Comparison of ENCODE assay signal across 13 cellular contexts in the genomic region with DNA sequence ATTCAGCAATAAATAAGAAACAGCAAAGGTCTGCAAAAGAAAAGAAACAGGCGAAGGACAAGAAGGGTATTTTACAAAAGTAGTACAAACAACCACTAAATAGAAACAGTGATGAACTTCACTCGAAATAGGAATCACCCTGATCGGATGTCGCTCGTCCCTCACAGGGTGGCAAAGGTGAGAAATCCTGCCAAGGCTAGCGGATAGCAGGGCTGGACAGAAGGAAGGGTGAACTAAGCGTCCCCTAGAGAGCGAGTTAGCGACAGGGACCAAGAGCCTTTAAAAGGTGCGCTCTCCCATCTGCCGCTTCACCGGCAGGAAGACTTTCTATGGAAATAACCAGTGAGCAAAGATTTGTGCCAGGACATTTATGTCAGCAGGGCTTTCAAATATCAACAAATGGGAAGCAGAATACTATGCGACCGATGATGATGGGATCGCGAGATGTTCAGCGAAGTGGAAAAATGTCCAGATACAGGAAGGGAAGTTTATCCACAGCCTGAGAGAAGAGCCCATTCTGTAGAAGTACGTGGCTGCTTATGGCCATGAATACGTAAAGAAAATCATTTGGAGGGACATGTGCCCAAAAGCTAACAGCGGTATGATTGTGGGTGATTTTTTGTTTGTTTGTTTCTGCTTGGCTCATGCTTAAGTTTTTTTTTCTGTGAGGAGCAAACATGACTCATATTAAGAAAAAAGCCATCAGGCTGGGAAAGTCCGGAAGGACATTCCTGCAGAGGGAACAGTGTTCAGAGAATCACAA. TPM values are rescaled to one million over a fixed set of nuclear protein-coding genes. Genes with fewer than 3 reads are reported as not detected.
DNase-seq lines count a peak whose midpoint lies in the region; ATAC-seq and TF ChIP-seq lines count a peak whose summit lies in the region.
"Had no signal": no experiment of that assay in that cellular context is flagged by ENCODE, and none has a peak within 500 bp of the region (broad histone marks: within the 10 kb centered on the region; RNA-seq: fewer than 3 reads in every experiment).

No MANE protein-coding gene starts in this region.

- TF ChIP-seq CTCF in lung (IDR thresholded peaks at IDR 0.05; ENCODE audit: control extremely low read depth, extremely low read depth) (no peak), sigmoid colon (IDR thresholded peaks at IDR 0.05) (no peak)

- intact Hi-C loops in sigmoid colon (cut with DNase I): no loop called here

- 82 to 89% methylated on average over 21 of the region's 21 CpGs for WGBS in lung, 2 donors
- 83 to 86% methylated on average over 21 of the region's 21 CpGs for WGBS in sigmoid colon, 2 donors

- ATAC-seq in lung (ENCODE audit: insufficient read depth, low FRiP score): peak; percentile 8
- ATAC-seq in GM18909 (IDR thresholded peaks at IDR 0.05; ENCODE audit: poor library complexity, unreplicated experiment): no peak

- H3K27ac ChIP-seq in lung (ENCODE audit: low read depth in 1 of 2, low read length in 1 of 2): no peak overlapping the region
- peak overlapping the region in 1 of 4 donors; percentile 34 for H3K27ac ChIP-seq in sigmoid colon
- H3K27ac ChIP-seq: C4-2B had no signal

- peak; percentile 83 for DNase-seq in A172 (ENCODE audit: low spot score)
- peak; percentile 45 for DNase-seq in HPDE6-E6E7 (ENCODE audit: extremely low spot score)
- peak; percentile 43 for DNase-seq in cerebellum (ENCODE audit: low spot score)
- DNase-seq in lung (ENCODE audit: low spot score): no peak
- no peak for DNase-seq in sigmoid colon
- no peak for DNase-seq in NCI-H2227 (lab: John Stamatoyannopoulos, UW; ENCODE audit: unreplicated experiment)
- no peak for DNase-seq in NCI-H345 treated with DMSO at 0.1 percent for 48 hours (lab: John Stamatoyannopoulos, UW; ENCODE audit: unreplicated experiment)
- DNase-seq: cerebellar nuclear complex, immature natural killer cell, retina had no signal

- H3K4me3 ChIP-seq in lung (no peak overlapping the region), sigmoid colon (no peak overlapping the region)
- H3K4me3 ChIP-seq: HAP-1 had no signal

- peaks cover 5 to 44% of the 10 kb centered on the region in 2 donors for H3K36me3 ChIP-seq in lung (ENCODE audit: control insufficient read depth in 2 of 2, insufficient read depth in 2 of 2, low read length in 2 of 2)
- peaks cover 14 to 96% (median 48%) of the 10 kb centered on the region in 4 donors for H3K36me3 ChIP-seq in sigmoid colon

- H3K9me3 ChIP-seq in lung (ENCODE audit: control insufficient read depth in 2 of 2, insufficient read depth in 1 of 2, low read length in 1 of 2): no peaks in the 10 kb centered on the region
- no peaks in the 10 kb centered on the region for H3K9me3 ChIP-seq in sigmoid colon
- H3K9me3 ChIP-seq: HAP-1 had no signal

- TF ChIP-seq EP300 in sigmoid colon (IDR thresholded peaks at IDR 0.05): no peak

- H3K4me1 ChIP-seq in lung (ENCODE audit: control insufficient read depth in 2 of 2, insufficient read depth in 2 of 2, low read length in 2 of 2): peaks cover 0 to 22% of the 10 kb centered on the region in 2 donors
- peaks cover 0 to 18% (median 13%) of the 10 kb centered on the region in 4 donors for H3K4me1 ChIP-seq in sigmoid colon

- TF ChIP-seq POLR2A in sigmoid colon (IDR thresholded peaks at IDR 0.05): no peak

- no peaks in the 10 kb centered on the region for H3K27me3 ChIP-seq in lung (ENCODE audit: control insufficient read depth, insufficient read depth)
- H3K27me3 ChIP-seq in sigmoid colon: no peaks in the 10 kb centered on the region

RNA-seq across cellular contexts. Expression of gene ELAVL1, which starts 18.9 kb away (rescaled TPM):
- total RNA-seq in A172 (2014; rRNA removed; shearing (Covaris generic)): 69.3 and 79.7 TPM in 2 replicates
- total RNA-seq in cerebellum (20.2 TPM), lung (10 to 100 TPM; 61.0 to 72.8 TPM), sigmoid colon (10 to 100 TPM; 15.8 to 20.3 (median 17.1) TPM)
- polyA plus RNA-seq in lung (10 to 100 TPM; 15.0 to 33.0 TPM), sigmoid colon (10 to 100 TPM; 21.6 to 31.0 (median 22.4) TPM)

RNA-seq across cellular contexts. Expression of gene TIMM44, which starts 43.0 kb away (rescaled TPM):
- 82.0 and 92.0 TPM in 2 replicates for total RNA-seq in A172 (2014; rRNA removed; shearing (Covaris generic))
- total RNA-seq in cerebellum: 36.4 TPM
- total RNA-seq in lung: 10 to 100 TPM; 38.4 to 65.9 TPM
- 10 to 100 TPM; 40.1 to 75.8 TPM for polyA plus RNA-seq in lung
- 10 to 100 TPM; 51.7 to 80.1 (median 78.6) TPM for total RNA-seq in sigmoid colon
- polyA plus RNA-seq in sigmoid colon: 10 to 100 TPM; 33.0 to 72.4 (median 38.8) TPM

Comparison
In these comparisons a context has a peak if more than half of its experiments do, and no peak if none do; other contexts are left out.
1. DNase-seq: peak in A172 (single experiment), HPDE6-E6E7 (single experiment) and cerebellum (single experiment); none in lung (single experiment), sigmoid colon (single experiment), NCI-H2227 (single experiment) and NCI-H345 treated with DMSO at 0.1 percent for 48 hours (single experiment).